ENCODE assay signal across 11 cellular contexts in genomic region chr3:16616083-16616482, GRCh38. TPM values are rescaled to one million over a fixed set of nuclear protein-coding genes. Genes with fewer than 3 reads are reported as not detected.
"Had no signal": no experiment of that assay in that cellular context is flagged by ENCODE, and none has a peak within 500 bp of the region (broad histone marks: within the 10 kb centered on the region; RNA-seq: fewer than 3 reads in every experiment).

No MANE protein-coding gene starts in this region.

- H3K4me2 ChIP-seq: KMS-11 had no signal

- ATAC-seq: HepG2, K562 had no signal

- H3K27ac ChIP-seq: HL-60, KMS-11 had no signal

- DNase-seq: IMR-90, KBM-7, KG1 had no signal

- FAIRE-seq: HepG2, HTR-8/SVneo, K562 had no signal

- H3K27me3 Mint-ChIP-seq: IgD-negative memory B cell had no signal

- H3K4me3 ChIP-seq: K562 had no signal

RNA-seq across cellular contexts. Expression of gene DAZL, which starts 10.9 kb away (rescaled TPM):
- total RNA-seq: HepG2, HT-29, HT1080, IMR-90, K562 had no signal
- polyA plus RNA-seq: HepG2, IgD-negative memory B cell, IMR-90, K562 had no signal
